In genomic region chr20:8678098-8678776, GRCh38 we compare ENCODE assay signal across 17 cellular contexts.
DNase-seq lines count a peak whose midpoint lies in the region; ATAC-seq and TF ChIP-seq lines count a peak whose summit lies in the region.
"Had no signal": no experiment of that assay in that cellular context is flagged by ENCODE, and none has a peak within 500 bp of the region (broad histone marks: within the 10 kb centered on the region; RNA-seq: fewer than 3 reads in every experiment).

No MANE protein-coding gene starts in this region.

- H3K9me3 Mint-ChIP-seq in stimulated activated memory B cell treated with anti-CD40 and anti-IgM and Interleukin-4, amounts not matched to agents 10 μg/mL and 1 μg/mL and 100 μg/mL, for 72 hours = peaks cover 6% of the 10 kb centered on the region
- H3K9me3 Mint-ChIP-seq: H9 had no signal

- H3K36me3 ChIP-seq in right atrium auricular region = no peaks in the 10 kb centered on the region

- ATAC-seq in Right ventricle myocardium superior (ENCODE audit: poor library complexity) = peak; percentile 60
- peak; percentile 20 for ATAC-seq in stimulated activated memory B cell treated with anti-CD40 and anti-IgM and Interleukin-4, amounts not matched to agents 10 μg/mL and 1 μg/mL and 100 μg/mL, for 72 hours

- H3K27me3 Mint-ChIP-seq in stimulated activated memory B cell treated with anti-CD40 and anti-IgM and Interleukin-4, amounts not matched to agents 10 μg/mL and 1 μg/mL and 100 μg/mL, for 72 hours = no peaks in the 10 kb centered on the region

- H3K4me1 ChIP-seq in right atrium auricular region = no peaks in the 10 kb centered on the region

- no peaks in the 10 kb centered on the region for H3K36me3 Mint-ChIP-seq in stimulated activated memory B cell treated with anti-CD40 and anti-IgM and Interleukin-4, amounts not matched to agents 10 μg/mL and 1 μg/mL and 100 μg/mL, for 72 hours

- intact Hi-C loops in Right ventricle myocardium superior (cut with DNase I) = loop anchor here (10.0 kb wide), 1 partner anchor 63 kb away; no protein-coding TSS in a partner anchor

- H3K27me3 ChIP-seq in right atrium auricular region = no peaks in the 10 kb centered on the region

- no peak overlapping the region for H3K4me3 Mint-ChIP-seq in stimulated activated memory B cell treated with anti-CD40 and anti-IgM and Interleukin-4, amounts not matched to agents 10 μg/mL and 1 μg/mL and 100 μg/mL, for 72 hours
- H3K4me3 Mint-ChIP-seq: H9 had no signal

- H3K4me1 Mint-ChIP-seq in stimulated activated memory B cell treated with anti-CD40 and anti-IgM and Interleukin-4, amounts not matched to agents 10 μg/mL and 1 μg/mL and 100 μg/mL, for 72 hours = no peaks in the 10 kb centered on the region
- H3K4me1 Mint-ChIP-seq: H9 had no signal

- peak overlapping the region in 1 of 2 donors; percentile 65 for H3K27ac ChIP-seq in right atrium auricular region
- H3K27ac ChIP-seq: 22Rv1, HL-60 had no signal

- no peak for TF ChIP-seq CTCF in right atrium auricular region (IDR thresholded peaks at IDR 0.05)
- TF ChIP-seq CTCF in fibroblast of the aortic adventitia (IDR thresholded peaks at IDR 0.05; ENCODE audit: insufficient read depth, low read length) = no peak

- H3K4me3 ChIP-seq in right atrium auricular region (no peak overlapping the region), fibroblast of the aortic adventitia (ENCODE audit: low read depth, low read length) (no peak overlapping the region)

- DNase-seq in Right ventricle myocardium superior (no peak), right atrium auricular region (ENCODE audit: low spot score) (no peak), NCI-H226 (peak; percentile 12), fibroblast of the aortic adventitia (ENCODE audit: low read depth) (peak; percentile 30), NCI-H82 (lab: John Stamatoyannopoulos, UW) (no peak), CD1c-positive myeloid dendritic cell (ENCODE audit: extremely low spot score) (no peak)
- DNase-seq in activated CD4-positive, alpha-beta T cell treated with anti-CD3 and anti-CD28 coated beads for 48 hours = no peak
- DNase-seq: H9; NCI-H1105 treated with DMSO at 0.1 percent for 48 hours; NCI-H1694 treated with DMSO at 0.1 percent for 48 hours; NCI-H2107; NCI-H526 treated with DMSO at 0.1 percent for 48 hours; NK-92 treated with Interleukin-12 subunit alpha and Interleukin-12 subunit beta, amount 100 ng/mL, for 24 hours; SIG-M5 had no signal

- no peak overlapping the region for H3K27ac Mint-ChIP-seq in stimulated activated memory B cell treated with anti-CD40 and anti-IgM and Interleukin-4, amounts not matched to agents 10 μg/mL and 1 μg/mL and 100 μg/mL, for 72 hours
- H3K27ac Mint-ChIP-seq: H9 had no signal

- no peaks in the 10 kb centered on the region for H3K9me3 ChIP-seq in right atrium auricular region

Comparison
In these comparisons a context has a peak if more than half of its experiments do, and no peak if none do; other contexts are left out.
1. DNase-seq: peak in NCI-H226 (single experiment) and fibroblast of the aortic adventitia (single experiment); none in Right ventricle myocardium superior (single experiment), right atrium auricular region (single experiment), NCI-H82 (single experiment), CD1c-positive myeloid dendritic cell (single experiment) and activated CD4-positive, alpha-beta T cell treated with anti-CD3 and anti-CD28 coated beads for 48 hours (single experiment).